In the genomic region with DNA sequence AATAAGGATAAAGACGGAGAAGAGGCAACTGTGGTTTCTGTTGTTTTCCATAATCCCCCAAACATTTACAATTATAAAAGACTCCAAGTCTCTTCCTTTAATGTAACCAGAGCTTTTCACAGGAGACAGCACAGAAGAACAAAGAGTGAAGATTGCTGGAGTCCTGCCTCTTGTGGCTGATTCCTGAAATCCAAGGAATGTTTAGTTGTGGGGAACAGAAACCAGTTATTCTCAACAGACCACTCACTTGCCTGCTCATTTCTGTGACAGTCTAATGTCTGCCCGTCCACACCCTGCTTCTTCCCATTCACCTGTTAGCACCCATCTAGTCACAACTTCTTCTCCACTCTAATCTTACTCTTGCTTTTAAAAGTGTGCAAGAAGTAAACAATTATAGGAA, we compare ENCODE assay signal across 1 cellular context.
TF ChIP-seq lines count a peak whose summit lies in the region.

No MANE protein-coding gene starts in this region.

TF ChIP-seq in A549, 52 proteins besides CTCF, POLR2A, EP300 and RAD21:
- TF ChIP-seq ZFP36 (IDR thresholded peaks at IDR 0.05; ENCODE audit: borderline replicate concordance, partially characterized antibody) (no peak), JUNB (IDR thresholded peaks at IDR 0.05) (no peak), FOSL2 (IDR thresholded peaks at IDR 0.05) (no peak), FOSL2 (CRISPR knock-in tag; IDR thresholded peaks at IDR 0.05) (no peak), HDAC2 (IDR thresholded peaks at IDR 0.05) (no peak), GATA3 (IDR thresholded peaks at IDR 0.05; ENCODE audit: borderline replicate concordance) (no peak), CBX8 (IDR thresholded peaks at IDR 0.05) (no peak), KDM1A (IDR thresholded peaks at IDR 0.05; ENCODE audit: low read depth) (no peak), ZNF302 (CRISPR knock-in tag; IDR thresholded peaks at IDR 0.05) (no peak), POLR2AphosphoS2 (conservative IDR thresholded peaks at IDR 0.05; ENCODE audit: low read length) (no peak), ZSCAN20 (CRISPR knock-in tag; IDR thresholded peaks at IDR 0.05) (no peak), JUN (IDR thresholded peaks at IDR 0.05) (no peak), USF2 (IDR thresholded peaks at IDR 0.05) (no peak), MAX (IDR thresholded peaks at IDR 0.05) (no peak), RCOR1 (IDR thresholded peaks at IDR 0.05; ENCODE audit: low read depth, low read length) (no peak)
- TF ChIP-seq, protein P1, sequence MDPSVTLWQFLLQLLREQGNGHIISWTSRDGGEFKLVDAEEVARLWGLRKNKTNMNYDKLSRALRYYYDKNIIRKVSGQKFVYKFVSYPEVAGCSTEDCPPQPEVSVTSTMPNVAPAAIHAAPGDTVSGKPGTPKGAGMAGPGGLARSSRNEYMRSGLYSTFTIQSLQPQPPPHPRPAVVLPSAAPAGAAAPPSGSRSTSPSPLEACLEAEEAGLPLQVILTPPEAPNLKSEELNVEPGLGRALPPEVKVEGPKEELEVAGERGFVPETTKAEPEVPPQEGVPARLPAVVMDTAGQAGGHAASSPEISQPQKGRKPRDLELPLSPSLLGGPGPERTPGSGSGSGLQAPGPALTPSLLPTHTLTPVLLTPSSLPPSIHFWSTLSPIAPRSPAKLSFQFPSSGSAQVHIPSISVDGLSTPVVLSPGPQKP (IDR thresholded peaks at IDR 0.05; ENCODE audit: low read depth, low read length) = no peak
